ENCODE assay signal across 8 cellular contexts in the genomic region with DNA sequence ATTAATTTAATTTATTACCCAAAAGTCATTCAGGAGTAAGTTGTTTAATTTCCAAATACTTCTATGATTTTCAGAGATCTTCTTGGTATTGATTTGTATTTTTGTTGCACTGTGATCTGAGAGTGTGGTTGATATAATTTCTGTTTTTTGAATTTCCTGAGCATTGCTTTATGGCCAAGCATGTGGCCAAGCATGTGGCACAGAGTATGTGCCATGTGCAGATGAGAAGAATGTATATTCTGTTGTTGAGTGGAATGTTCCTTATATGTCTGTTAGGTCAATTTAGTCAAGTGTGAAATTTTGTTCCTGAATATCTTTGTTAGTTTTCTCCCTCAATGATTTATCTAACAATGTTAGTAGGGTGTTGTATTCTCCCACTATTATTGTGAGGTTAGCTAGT. TPM values are rescaled to one million over a fixed set of nuclear protein-coding genes. Genes with fewer than 3 reads are reported as not detected.
"Had no signal": no experiment of that assay in that cellular context is flagged by ENCODE, and none has a peak within 500 bp of the region (broad histone marks: within the 10 kb centered on the region; RNA-seq: fewer than 3 reads in every experiment).

No MANE protein-coding gene starts in this region.

- H3K27ac ChIP-seq: GM23248, HL-60 had no signal

- H3K4me3 ChIP-seq: GM23248, HAP-1 had no signal

- H3K9me3 Mint-ChIP-seq: HFFc6 had no signal

- H3K4me1 ChIP-seq: HAP-1 had no signal

- DNase-seq: GM23248, GOT3, H7, HFFc6, IMR-90 had no signal

- H3K36me3 ChIP-seq: HAP-1 had no signal

- H3K9ac ChIP-seq: GM23248 had no signal

- H3K27ac Mint-ChIP-seq: HFFc6 had no signal

- ATAC-seq: HCT116 had no signal

- H3K9me3 ChIP-seq: HAP-1 had no signal

- H2AFZ ChIP-seq: GM23248 had no signal

- H3K4me3 Mint-ChIP-seq: HFFc6 had no signal

RNA-seq across cellular contexts. Expression of a gene that starts 53.0 kb away (rescaled TPM):
- total RNA-seq: GM23248, H7, HFFc6, IMR-90 had no signal
- polyA plus RNA-seq: GM23248, IMR-90 had no signal
